38 cellular contexts compared by ENCODE assay signal in genomic region chr4:67035986-67036385, GRCh38.
DNase-seq lines count a peak whose midpoint lies in the region; ATAC-seq and TF ChIP-seq lines count a peak whose summit lies in the region.
"Had no signal": no experiment of that assay in that cellular context is flagged by ENCODE, and none has a peak within 500 bp of the region (broad histone marks: within the 10 kb centered on the region; RNA-seq: fewer than 3 reads in every experiment).

No MANE protein-coding gene starts in this region.

- H3K4me1 ChIP-seq in mammary epithelial cell (ENCODE audit: insufficient read depth, low read length), result peaks cover 25% of the 10 kb centered on the region
- H3K4me1 ChIP-seq in CD8-positive, alpha-beta T cell (ENCODE audit: insufficient read depth, low read length), result no peaks in the 10 kb centered on the region
- H3K4me1 ChIP-seq in colonic mucosa, result no peaks in the 10 kb centered on the region
- H3K4me1 ChIP-seq: adrenal gland, BE2C, Caco-2, left ventricle myocardium inferior, tibial nerve had no signal

- WGBS in mammary epithelial cell (ENCODE audit: low coverage, missing lambda C conversion rate), result 0% methylated on average over 1 of the region's 1 CpG

- POLR2A ChIA-PET in CD8-positive, alpha-beta T cell (lab: Charles Lee), result no interaction called here

- no peaks in the 10 kb centered on the region for H4K20me1 ChIP-seq in mammary epithelial cell (ENCODE audit: insufficient read depth, low read length)

- no peaks in the 10 kb centered on the region for H3K36me3 Mint-ChIP-seq in CD8-positive, alpha-beta T cell
- H3K36me3 Mint-ChIP-seq: activated naive CD4-positive, alpha-beta T cell treated with anti-CD3 and anti-CD28 coated beads, Interleukin-2, amount 10 ng/mL, durations not matched to agents 7 days and 5 days; mesothelial cell of epicardium; naive thymus-derived CD8-positive, alpha-beta T cell; stimulated activated effector memory CD8-positive, alpha-beta T cell treated with anti-CD3 and anti-CD28 coated beads, Interleukin-12 subunit alpha, Interleukin-12 subunit beta, amount 100 ng/mL, for 72 hours had no signal

- peaks cover 5% of the 10 kb centered on the region for H3K9me3 Mint-ChIP-seq in CD8-positive, alpha-beta T cell

- CTCF ChIA-PET in mammary epithelial cell (lab: Charles Lee; ENCODE audit: low non-redundant PET), result no interaction called here
- CTCF ChIA-PET in CD8-positive, alpha-beta T cell (lab: Charles Lee), result no interaction called here

- H3K4me2 ChIP-seq in mammary epithelial cell (ENCODE audit: insufficient read depth, low read depth, low read length), result no peak overlapping the region

- H3K36me3 ChIP-seq in mammary epithelial cell (ENCODE audit: insufficient read depth, low read length), result no peaks in the 10 kb centered on the region
- no peaks in the 10 kb centered on the region for H3K36me3 ChIP-seq in CD8-positive, alpha-beta T cell (ENCODE audit: insufficient read depth, low read length)
- no peaks in the 10 kb centered on the region for H3K36me3 ChIP-seq in colonic mucosa
- H3K36me3 ChIP-seq: adrenal gland, BE2C, left ventricle myocardium inferior, tibial nerve, WERI-Rb-1 had no signal

- no peak overlapping the region for H3K4me3 Mint-ChIP-seq in CD8-positive, alpha-beta T cell
- H3K4me3 Mint-ChIP-seq: activated CD8-positive, alpha-beta T cell treated with anti-CD3 and anti-CD28 coated beads, Interleukin-2, amount 10 ng/mL, durations not matched to agents 7 days and 5 days; activated naive CD4-positive, alpha-beta T cell treated with anti-CD3 and anti-CD28 coated beads, Interleukin-2, amount 10 ng/mL, durations not matched to agents 7 days and 5 days; activated T-helper 17 cell treated with anti-CD3 and anti-CD28 coated beads, Interleukin-2, amount 50 U/mL, for 72 hours; mesothelial cell of epicardium; naive thymus-derived CD8-positive, alpha-beta T cell; stimulated activated effector memory CD8-positive, alpha-beta T cell treated with anti-CD3 and anti-CD28 coated beads, Interleukin-12 subunit alpha, Interleukin-12 subunit beta, amount 100 ng/mL, for 72 hours had no signal

- no peak overlapping the region for H3K9ac ChIP-seq in mammary epithelial cell (ENCODE audit: insufficient read depth, low read length)
- no peak overlapping the region for H3K9ac ChIP-seq in colonic mucosa (ENCODE audit: low read depth in 2 of 2, low read length in 2 of 2)
- H3K9ac ChIP-seq: GM23248 had no signal

- no peaks in the 10 kb centered on the region for H3K27me3 Mint-ChIP-seq in CD8-positive, alpha-beta T cell (ENCODE audit: low read depth)
- H3K27me3 Mint-ChIP-seq: activated naive CD4-positive, alpha-beta T cell treated with anti-CD3 and anti-CD28 coated beads, Interleukin-2, amount 10 ng/mL, durations not matched to agents 7 days and 5 days; activated T-helper 17 cell treated with anti-CD3 and anti-CD28 coated beads, Interleukin-2, amount 50 U/mL, for 72 hours had no signal

- H3K4me1 Mint-ChIP-seq in CD8-positive, alpha-beta T cell (ENCODE audit: low read depth), result no peaks in the 10 kb centered on the region
- H3K4me1 Mint-ChIP-seq: activated naive CD4-positive, alpha-beta T cell treated with anti-CD3 and anti-CD28 coated beads, Interleukin-2, amount 10 ng/mL, durations not matched to agents 7 days and 5 days; activated T-helper 17 cell treated with anti-CD3 and anti-CD28 coated beads, Interleukin-2, amount 50 U/mL, for 72 hours; mesothelial cell of epicardium; naive thymus-derived CD8-positive, alpha-beta T cell; stimulated activated effector memory CD8-positive, alpha-beta T cell treated with anti-CD3 and anti-CD28 coated beads, Interleukin-12 subunit alpha, Interleukin-12 subunit beta, amount 100 ng/mL, for 72 hours had no signal

- no peak overlapping the region for H2AFZ ChIP-seq in mammary epithelial cell (ENCODE audit: low read depth, low read length)
- H2AFZ ChIP-seq: GM23248 had no signal

- dilution Hi-C loops in mammary epithelial cell (cut with HindIII; ENCODE audit: low sequenced_read_pairs), result no loop called here

- H3K4me3 ChIP-seq in mammary epithelial cell (replicated peaks in 1 of 3; ENCODE audit: insufficient read depth in 1 of 3, low read depth in 2 of 3, low read length in 3 of 3), result no peak overlapping the region
- no peak overlapping the region for H3K4me3 ChIP-seq in CD8-positive, alpha-beta T cell (ENCODE audit: low read depth, low read length)
- no peak overlapping the region for H3K4me3 ChIP-seq in colonic mucosa
- H3K4me3 ChIP-seq: adrenal gland, GM23248, K562, left ventricle myocardium inferior, tibial nerve had no signal

- no peak overlapping the region for H3K27ac ChIP-seq in mammary epithelial cell (ENCODE audit: insufficient read depth, low read depth, low read length)
- H3K27ac ChIP-seq in CD8-positive, alpha-beta T cell (ENCODE audit: low read depth, low read length), result no peak overlapping the region
- no peak overlapping the region for H3K27ac ChIP-seq in colonic mucosa
- H3K27ac ChIP-seq: adrenal gland, GM23248, left ventricle myocardium inferior, tibial nerve, WERI-Rb-1 had no signal

- BruUV-seq in mammary epithelial cell (replicated peaks; lab: Mats Ljungman, UMichigan), result no TSS peak

- H3K27me3 ChIP-seq in mammary epithelial cell (ENCODE audit: insufficient read depth, low read length) (no peaks in the 10 kb centered on the region), colonic mucosa (no peaks in the 10 kb centered on the region)
- no peaks in the 10 kb centered on the region for H3K27me3 ChIP-seq in CD8-positive, alpha-beta T cell (ENCODE audit: insufficient read depth, low read length)
- H3K27me3 ChIP-seq: adrenal gland, BE2C, tibial nerve had no signal

- ATAC-seq in CD8-positive, alpha-beta T cell, result no peak
- no peak for ATAC-seq in GM18511 (IDR thresholded peaks at IDR 0.05; ENCODE audit: unreplicated experiment)
- ATAC-seq: activated CD8-positive, alpha-beta T cell treated with anti-CD3 and anti-CD28 coated beads, Interleukin-2, amount 10 ng/mL, durations not matched to agents 7 days and 5 days; activated T-helper 17 cell treated with anti-CD3 and anti-CD28 coated beads, Interleukin-2, amount 50 U/mL, for 72 hours; K562; naive thymus-derived CD8-positive, alpha-beta T cell; stimulated activated effector memory CD8-positive, alpha-beta T cell treated with anti-CD3 and anti-CD28 coated beads, Interleukin-12 subunit alpha, Interleukin-12 subunit beta, amount 100 ng/mL, for 72 hours had no signal

- intact Hi-C loops in mammary epithelial cell (cut with micrococcal nuclease) (no loop called here), colonic mucosa (cut with DNase I) (no loop called here)
- intact Hi-C loops in CD8-positive, alpha-beta T cell (cut with DNase I, micrococcal nuclease), result no loop called here

- no peak overlapping the region for H3K27ac Mint-ChIP-seq in CD8-positive, alpha-beta T cell
- H3K27ac Mint-ChIP-seq: activated CD8-positive, alpha-beta T cell treated with anti-CD3 and anti-CD28 coated beads, Interleukin-2, amount 10 ng/mL, durations not matched to agents 7 days and 5 days; activated naive CD4-positive, alpha-beta T cell treated with anti-CD3 and anti-CD28 coated beads, Interleukin-2, amount 10 ng/mL, durations not matched to agents 7 days and 5 days; activated T-helper 17 cell treated with anti-CD3 and anti-CD28 coated beads, Interleukin-2, amount 50 U/mL, for 72 hours; mesothelial cell of epicardium; naive thymus-derived CD8-positive, alpha-beta T cell; stimulated activated effector memory CD8-positive, alpha-beta T cell treated with anti-CD3 and anti-CD28 coated beads, Interleukin-12 subunit alpha, Interleukin-12 subunit beta, amount 100 ng/mL, for 72 hours had no signal

- H3K9me3 ChIP-seq in mammary epithelial cell (replicated peaks; ENCODE audit: insufficient read depth, low read length), result no peaks in the 10 kb centered on the region
- no peaks in the 10 kb centered on the region for H3K9me3 ChIP-seq in CD8-positive, alpha-beta T cell (ENCODE audit: low read length)
- no peaks in the 10 kb centered on the region for H3K9me3 ChIP-seq in colonic mucosa
- H3K9me3 ChIP-seq: adrenal gland, BE2C, Caco-2 had no signal

- no peaks in the 10 kb centered on the region for H3K79me2 ChIP-seq in mammary epithelial cell (ENCODE audit: insufficient read depth, low read length)

- DNase-seq in CMK (ENCODE audit: low read depth) (peak; percentile 3), M059J (ENCODE audit: low read depth) (peak; percentile 73), mammary epithelial cell (peak; percentile 66), myocyte (ENCODE audit: low read depth) (peak; percentile 67), pons (ENCODE audit: low spot score) (no peak), colonic mucosa (no peak)
- DNase-seq in CD8-positive, alpha-beta T cell, result no peak
- DNase-seq: activated CD4-positive, alpha-beta T cell treated with anti-CD3 and anti-CD28 coated beads for 4 hours; activated CD8-positive, alpha-beta T cell treated with anti-CD3 and anti-CD28 coated beads, Interleukin-2, amount 10 ng/mL, durations not matched to agents 7 days and 5 days; activated naive CD4-positive, alpha-beta T cell treated with anti-CD3 and anti-CD28 coated beads, Interleukin-2, amount 10 ng/mL, durations not matched to agents 7 days and 5 days; BE2C; Caco-2; DMS79 treated with DMSO at 0.1 percent for 48 hours; effector CD8-positive, alpha-beta T cell; GDM1; glutamatergic neuron; islet precursor cell; left ventricle myocardium inferior; naive thymus-derived CD8-positive, alpha-beta T cell; NCI-H1436; NCI-H2081 treated with DMSO at 0.1 percent for 48 hours; NCI-H226; NCI-H526 treated with DMSO at 0.1 percent for 48 hours; NK-92 treated with Interleukin-12 subunit alpha and Interleukin-12 subunit beta, amount 100 ng/mL, for 24 hours; occipital lobe; Right ventricle myocardium superior; stimulated activated CD4-positive, alpha-beta T cell treated with anti-CD3 and anti-CD28 coated beads, Interleukin-15, amount 100 ng/mL, for 24 hours; SW 1271; T-helper 9 cell; WERI-Rb-1 had no signal

- in situ Hi-C loops in mammary epithelial cell (cut with MboI; ENCODE audit: low sequenced_read_pairs in 2 of 2), result no loop called here

- TF ChIP-seq CTCF in mammary epithelial cell (conservative IDR thresholded peaks at IDR 0.05 in 1 of 2, IDR thresholded peaks at IDR 0.05 in 1 of 2; ENCODE audit: extremely low read depth in 1 of 2, insufficient read depth in 1 of 2, low read depth in 1 of 2, low read length in 2 of 2), result no peak
- TF ChIP-seq CTCF in CD8-positive, alpha-beta T cell (IDR thresholded peaks at IDR 0.05), result no peak
- no peak for TF ChIP-seq CTCF in colonic mucosa (IDR thresholded peaks at IDR 0.05)

Comparison
In these comparisons a context has a peak if more than half of its experiments do, and no peak if none do; other contexts are left out.
1. DNase-seq: peak in CMK (single experiment), M059J (single experiment), mammary epithelial cell (single experiment) and myocyte (single experiment); none in pons (single experiment), CD8-positive, alpha-beta T cell (0 of 7) and colonic mucosa (single experiment).